ENCODE assay signal across 8 cellular contexts in the genomic region with DNA sequence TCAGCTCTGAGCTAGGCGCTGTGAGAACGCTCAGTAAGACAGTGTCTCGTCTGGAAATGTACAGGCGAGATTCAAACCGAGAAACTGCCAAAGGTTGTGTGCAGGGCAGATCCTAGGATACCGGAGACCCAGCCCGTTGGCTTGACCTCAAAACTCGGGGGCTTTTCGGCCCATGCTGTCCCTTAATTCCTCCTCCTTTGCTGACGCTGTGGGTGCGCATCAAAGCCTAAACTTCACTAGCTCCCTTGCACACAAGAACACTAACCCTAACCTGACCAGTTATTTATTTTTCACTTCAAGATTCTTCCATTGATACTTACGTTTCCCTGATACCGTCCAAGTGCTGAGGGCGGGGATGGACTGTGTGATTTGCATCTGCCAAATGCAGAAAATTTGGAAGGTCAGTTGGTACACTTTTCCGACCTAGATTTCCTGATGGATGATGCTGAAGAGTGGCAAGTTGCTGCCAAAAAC. TPM values are rescaled to one million over a fixed set of nuclear protein-coding genes. Genes with fewer than 3 reads are reported as not detected.
DNase-seq lines count a peak whose midpoint lies in the region; ATAC-seq, FAIRE-seq and TF ChIP-seq lines count a peak whose summit lies in the region.

No MANE protein-coding gene starts in this region.

- peak overlapping the region in 1 of 2 experiments; percentile 80 for H3K14ac ChIP-seq in mesenchymal stem cell (ENCODE audit: low read length in 2 of 2)

- no peak for TF ChIP-seq CTCF in bronchial epithelial cell (IDR thresholded peaks at IDR 0.05; ENCODE audit: insufficient read depth, low read length, severe bottlenecking)

- H3K18ac ChIP-seq in mesenchymal stem cell (ENCODE audit: low read depth in 1 of 2, low read length in 2 of 2) = peak overlapping the region; percentile 72 to 86

- H3K9ac ChIP-seq in mesenchymal stem cell (ENCODE audit: low read length) = peak overlapping the region; percentile 94

- no peaks in the 10 kb centered on the region for H3K9me3 ChIP-seq in mesenchymal stem cell (ENCODE audit: control insufficient read depth, low read length)

- no peaks in the 10 kb centered on the region; the same call in 1 of the 2 replicates for H3K36me3 ChIP-seq in ACC112 (ENCODE audit: insufficient read depth, low read length)
- H3K36me3 ChIP-seq in bronchial epithelial cell (ENCODE audit: control insufficient read depth, insufficient read depth, low read length) = no peaks in the 10 kb centered on the region
- H3K36me3 ChIP-seq in mesenchymal stem cell (ENCODE audit: control insufficient read depth in 1 of 2, insufficient read depth in 2 of 2, low read depth in 1 of 2, low read length in 2 of 2) = peaks cover 0 to 2% of the 10 kb centered on the region in 2 experiments

- ATAC-seq in HG03342 (IDR thresholded peaks at IDR 0.05; ENCODE audit: unreplicated experiment) (peak; percentile 0), GM21423 (IDR thresholded peaks at IDR 0.05; ENCODE audit: unreplicated experiment) (no peak), GM21723 (IDR thresholded peaks at IDR 0.05; ENCODE audit: unreplicated experiment) (no peak)

- H3K4me1 ChIP-seq in ACC112 (ENCODE audit: control insufficient read depth, insufficient read depth, low read length, unreplicated experiment) (peaks cover 27% of the 10 kb centered on the region), mesenchymal stem cell (ENCODE audit: control insufficient read depth, insufficient read depth, low read depth, low read length) (peaks cover 4% of the 10 kb centered on the region)

- H3K4me2 ChIP-seq in mesenchymal stem cell (ENCODE audit: low read length, poor library complexity, severe bottlenecking) = peak overlapping the region; percentile 75

- H3K79me2 ChIP-seq in ACC112 (ENCODE audit: control insufficient read depth, insufficient read depth, low read length, unreplicated experiment) = peaks cover 41% of the 10 kb centered on the region

- peak overlapping the region; percentile 93 for H2AFZ ChIP-seq in ACC112 (ENCODE audit: low read length, unreplicated experiment)
- H2AFZ ChIP-seq in mesenchymal stem cell (ENCODE audit: low read depth, low read length) = peak overlapping the region; percentile 32

- H2BK120ac ChIP-seq in mesenchymal stem cell (ENCODE audit: low read depth, low read length) = peak overlapping the region; percentile 21

- peak overlapping the region; percentile 19 for H4K91ac ChIP-seq in mesenchymal stem cell (ENCODE audit: low read length)

- H2BK5ac ChIP-seq in mesenchymal stem cell (ENCODE audit: low read depth, low read length, poor library complexity, severe bottlenecking) = no peak overlapping the region

- H2BK15ac ChIP-seq in mesenchymal stem cell (ENCODE audit: low read depth, poor library complexity, severe bottlenecking) = peak overlapping the region; percentile 78

- H3K4me3 ChIP-seq in ACC112 (ENCODE audit: low read depth, low read length) (peak overlapping the region; percentile 86), bronchial epithelial cell (ENCODE audit: low read depth, low read length) (peak overlapping the region; percentile 86), mesenchymal stem cell (ENCODE audit: insufficient read depth in 1 of 2, low read depth in 1 of 2, low read length in 2 of 2) (peak overlapping the region; percentile 91 to 94)

- no peak overlapping the region for H2AK5ac ChIP-seq in mesenchymal stem cell (ENCODE audit: low read length, severe bottlenecking)

- peak overlapping the region; percentile 41 to 83 for H3K4ac ChIP-seq in mesenchymal stem cell (ENCODE audit: low read depth in 1 of 2, low read length in 2 of 2)

- DNase-seq in bronchial epithelial cell (ENCODE audit: low read depth) (no peak), mesenchymal stem cell (no peak), NCI-H524 (lab: John Stamatoyannopoulos, UW) (no peak), NCI-H1105 (lab: John Stamatoyannopoulos, UW) (no peak)

- H3K27me3 ChIP-seq in ACC112 (ENCODE audit: insufficient read depth, low read length) = no peaks in the 10 kb centered on the region
- no peaks in the 10 kb centered on the region for H3K27me3 ChIP-seq in bronchial epithelial cell (ENCODE audit: control insufficient read depth, insufficient read depth, low read length)
- H3K27me3 ChIP-seq in mesenchymal stem cell (ENCODE audit: control insufficient read depth in 1 of 2, insufficient read depth in 1 of 2, low read length in 2 of 2) = no peaks in the 10 kb centered on the region

- no peak overlapping the region for H3K23ac ChIP-seq in mesenchymal stem cell (ENCODE audit: low read length in 2 of 2)

- 11% methylated on average over 12 of the region's 15 CpGs for WGBS in mesenchymal stem cell

- H3K27ac ChIP-seq in ACC112 (ENCODE audit: low read depth, low read length) (peak overlapping the region; percentile 93), mesenchymal stem cell (ENCODE audit: low read length, poor library complexity, severe bottlenecking) (peak overlapping the region; percentile 99)

- H2BK12ac ChIP-seq in mesenchymal stem cell (ENCODE audit: low read length in 2 of 2) = no peak overlapping the region

- H3K79me1 ChIP-seq in mesenchymal stem cell (replicated peaks; ENCODE audit: low read length, poor library complexity, severe bottlenecking) = peaks cover 2% of the 10 kb centered on the region

- H4K8ac ChIP-seq in mesenchymal stem cell (ENCODE audit: low read length) = peak overlapping the region; percentile 63

- no peak for FAIRE-seq in bronchial epithelial cell (lab: Jason Lieb, UNC)

RNA-seq across cellular contexts. Expression of a gene that starts 1.0 kb away (rescaled TPM):
- 17.9 and 32.5 TPM in 2 replicates for total RNA-seq in bronchial epithelial cell
- 54.5 TPM for polyA plus RNA-seq in mesenchymal stem cell (2013, experiment 1 of 2)
- polyA plus RNA-seq in mesenchymal stem cell (2013, experiment 2 of 2) = 49.2 TPM
